In the genomic region with DNA sequence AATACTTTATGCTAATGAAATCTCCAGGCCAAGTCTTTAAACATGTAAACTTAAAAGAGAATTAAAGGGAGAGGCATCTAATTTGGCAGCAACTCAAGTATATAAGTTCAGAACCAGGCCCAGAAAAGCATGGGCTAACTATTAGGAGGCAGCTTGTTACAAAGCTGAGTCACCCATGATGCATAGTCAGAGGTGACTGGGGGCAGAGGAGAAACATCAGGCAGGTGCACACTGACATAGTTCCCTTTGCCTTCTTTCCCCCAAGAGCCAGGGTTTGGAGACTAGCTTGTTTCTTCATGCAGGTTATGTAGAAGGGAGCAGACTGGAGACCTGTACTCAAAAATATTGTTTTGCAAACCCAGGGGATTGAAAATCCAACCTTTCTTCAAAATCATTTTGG, we compare ENCODE assay signal across 24 cellular contexts.
"Had no signal": no experiment of that assay in that cellular context is flagged by ENCODE, and none has a peak within 500 bp of the region (broad histone marks: within the 10 kb centered on the region; RNA-seq: fewer than 3 reads in every experiment).

No MANE protein-coding gene starts in this region.

- H3K27ac ChIP-seq: gastroesophageal sphincter, stomach, uterus had no signal

- H3K4me3 ChIP-seq: gastroesophageal sphincter, mucosa of descending colon, smooth muscle cell, stomach, uterus had no signal

- FAIRE-seq: endometrium had no signal

- H3K27me3 ChIP-seq: gastroesophageal sphincter, stomach, uterus had no signal

- H3K4me1 ChIP-seq: gastroesophageal sphincter, stomach, uterus had no signal

- ATAC-seq: activated T-cell treated with anti-CD3 and anti-CD28 coated beads, Interleukin-2, amount 50 U/mL, for 72 hours; gastroesophageal sphincter; left cardiac atrium; mucosa of descending colon; sciatic nerve; stimulated activated memory B cell treated with anti-CD40 and anti-IgM and Interleukin-4, amounts not matched to agents 10 μg/mL and 1 μg/mL and 100 μg/mL, for 72 hours; T-helper 17 cell had no signal

- DNase-seq: activated CD4-positive, alpha-beta memory T cell treated with anti-CD3 and anti-CD28 coated beads, Interleukin-2, amount 10 ng/mL, durations not matched to agents 7 days and 5 days; activated CD4-positive, alpha-beta T cell treated with anti-CD3 and anti-CD28 coated beads for 4 hours; activated CD4-positive, CD25-positive, alpha-beta regulatory T cell; activated effector memory CD4-positive, alpha-beta T cell treated with anti-CD3 and anti-CD28 coated beads, Interleukin-2, amount 50 U/mL, for 16 hours; activated naive CD4-positive, alpha-beta T cell treated with anti-CD3 and anti-CD28 coated beads, Interleukin-2, amount 10 ng/mL, durations not matched to agents 7 days and 5 days; activated T-cell treated with anti-CD3 and anti-CD28 coated beads, Interleukin-2, amount 50 U/mL, for 72 hours; effector CD4-positive, alpha-beta T cell; head of caudate nucleus; hypothalamus; left cardiac atrium; mesendoderm; mucosa of descending colon; nucleus accumbens; posterior cingulate gyrus; stimulated activated CD4-positive, alpha-beta T cell treated with anti-CD3 and anti-CD28 coated beads, Interleukin-15, amount 100 ng/mL, for 24 hours; stomach; T-helper 17 cell; trophoblast cell; uterus had no signal

- H3K4me2 ChIP-seq: smooth muscle cell had no signal

- H3K9me3 ChIP-seq: gastroesophageal sphincter, mucosa of descending colon, stomach, uterus had no signal

- H3K36me3 ChIP-seq: gastroesophageal sphincter, stomach, uterus had no signal
